ENCODE assay signal across 8 cellular contexts in genomic region chr4:6269651-6270511, GRCh38. TPM values are rescaled to one million over a fixed set of nuclear protein-coding genes. Genes with fewer than 3 reads are reported as not detected.
DNase-seq lines count a peak whose midpoint lies in the region; ATAC-seq and TF ChIP-seq lines count a peak whose summit lies in the region.

WFS1 (plus strand) TSS chr4:6269850; CDS start chr4:6277456, 7,606 bp downstream.

- H3K4me3 ChIP-seq in adrenal gland (peak within 1 kb of the TSS; percentile 78 to 90 (median 89)), parathyroid adenoma (ENCODE audit: low read depth, low read length) (peak within 1 kb of the TSS; percentile 87), thyroid gland (replicated peaks in 1 of 3) (peak within 1 kb of the TSS; percentile 81 to 92 (median 84))

- H3K9ac ChIP-seq in parathyroid adenoma, result no peak within 1 kb of the TSS

- peak; percentile 100 for ATAC-seq in HG02610 (IDR thresholded peaks at IDR 0.05; ENCODE audit: unreplicated experiment)
- ATAC-seq in T-cell (replicated peaks in 1 of 4), result peak; percentile 99 to 100 (median 100)

- CTCF ChIA-PET in T-cell (lab: Charles Lee), result interaction anchor here (0.5 to 2.2 kb wide), 7 partner anchors 9 to 1888 kb away, joined by 3 to 9 read pairs (median 3); no protein-coding TSS in a partner anchor

- H3K4me1 Mint-ChIP-seq in T-cell, result peaks cover 14 to 29% (median 17%) of the 10 kb centered on the region in 3 donors

- peaks cover 2% of the 10 kb centered on the region for H3K79me2 ChIP-seq in parathyroid adenoma

- peak within 1 kb of the TSS in 4 of 5 donors; percentile 63 to 78 (median 72) for H3K27ac ChIP-seq in adrenal gland
- no peak within 1 kb of the TSS for H3K27ac ChIP-seq in parathyroid adenoma
- H3K27ac ChIP-seq in thyroid gland, result peak within 1 kb of the TSS; percentile 74 to 97 (median 95)

- POLR2A ChIA-PET in T-cell (lab: Charles Lee), result no interaction called here

- no peaks in the 10 kb centered on the region for H3K9me3 Mint-ChIP-seq in T-cell

- 1% methylated on average over 77 to 99 of the region's 99 CpGs; no CpG with 5 or more reads in 2 of the 4 donors for WGBS in adrenal gland, 4 donors
- WGBS in thyroid gland, 2 donors, result 0% methylated on average over 8 of the region's 99 CpGs; no CpG with 5 or more reads in 1 of the 2 donors

- peak; percentile 50 to 90 for TF ChIP-seq POLR2A in adrenal gland (IDR thresholded peaks at IDR 0.05)
- TF ChIP-seq POLR2A in thyroid gland (IDR thresholded peaks at IDR 0.05), result peak; percentile 79 to 97

- peak within 1 kb of the TSS; percentile 79 to 88 (median 81) for H3K4me3 Mint-ChIP-seq in T-cell

- peaks cover 12 to 45% of the 10 kb centered on the region in 2 donors for H3K4me1 ChIP-seq in adrenal gland (replicated peaks in 1 of 2)
- peaks cover 10% of the 10 kb centered on the region for H3K4me1 ChIP-seq in parathyroid adenoma
- H3K4me1 ChIP-seq in thyroid gland, result peaks cover 44 to 46% of the 10 kb centered on the region in 2 donors

- H3K27ac Mint-ChIP-seq in T-cell, result peak within 1 kb of the TSS in 1 of 2 donors; percentile 62

- intact Hi-C loops in adrenal gland (cut with DNase I), result no loop called here
- intact Hi-C loops in cardiac septum (cut with DNase I), result loop anchor here (10.0 kb wide), 1 partner anchor 275 kb away; no protein-coding TSS in a partner anchor
- intact Hi-C loops in thyroid gland (cut with DNase I), result no loop called here

- H3K9me3 ChIP-seq in adrenal gland (replicated peaks in 1 of 3) (no peaks in the 10 kb centered on the region), parathyroid adenoma (ENCODE audit: control insufficient read depth, low read length) (no peaks in the 10 kb centered on the region), thyroid gland (no peaks in the 10 kb centered on the region)

- no peak for TF ChIP-seq CTCF in GM10266 (IDR thresholded peaks at IDR 0.05; ENCODE audit: control insufficient read depth, insufficient read depth, low read depth, missing control alignments)
- TF ChIP-seq CTCF in adrenal gland (IDR thresholded peaks at IDR 0.05), result no peak
- TF ChIP-seq CTCF in parathyroid adenoma (IDR thresholded peaks at IDR 0.05), result no peak
- TF ChIP-seq CTCF in thyroid gland (IDR thresholded peaks at IDR 0.05), result no peak

- H3K27me3 ChIP-seq in adrenal gland (no peaks in the 10 kb centered on the region), parathyroid adenoma (ENCODE audit: control insufficient read depth, insufficient read depth, low read length) (no peaks in the 10 kb centered on the region), thyroid gland (no peaks in the 10 kb centered on the region)

- peak within 1 kb of the TSS; percentile 85 for H2AFZ ChIP-seq in parathyroid adenoma

- no peaks in the 10 kb centered on the region for H3K36me3 ChIP-seq in adrenal gland (replicated peaks in 1 of 2)
- H3K36me3 ChIP-seq in parathyroid adenoma (ENCODE audit: control insufficient read depth, insufficient read depth, low read length), result no peaks in the 10 kb centered on the region
- H3K36me3 ChIP-seq in thyroid gland, result no peaks in the 10 kb centered on the region

- H3K4me2 ChIP-seq in parathyroid adenoma (ENCODE audit: low read length), result peak within 1 kb of the TSS; percentile 97

- H3K36me3 Mint-ChIP-seq in T-cell, result no peaks in the 10 kb centered on the region

- DNase-seq in GM10266 (ENCODE audit: extremely low spot score) (peak; percentile 100), NCI-H1105 treated with DMSO at 0.1 percent for 48 hours (lab: John Stamatoyannopoulos, UW) (peak; percentile 85), T-cell (peak; percentile 84 to 99 (median 94)), adrenal gland (peak; percentile 98 to 100 (median 99)), cardiac septum (ENCODE audit: low spot score) (peak; percentile 98), thyroid gland (peak; percentile 99)

- peaks cover 0 to 7% of the 10 kb centered on the region in 2 donors for H3K27me3 Mint-ChIP-seq in T-cell

RNA-seq across cellular contexts. Expression of gene WFS1, which starts in this region (rescaled TPM):
- 1 to 10 TPM; 3.2 to 6.2 (median 5.1) TPM for total RNA-seq in T-cell
- 10 to 100 TPM; 28.7 to 64.4 (median 36.7) TPM for total RNA-seq in adrenal gland
- polyA plus RNA-seq in adrenal gland, result 10 to 100 TPM; 21.8 to 24.8 (median 22.6) TPM
- 48.4 TPM for total RNA-seq in cardiac septum
- 100 to 1,000 TPM; 124 to 174 (median 132) TPM for total RNA-seq in thyroid gland
